ENCODE assay signal across 8 cellular contexts in the genomic region with DNA sequence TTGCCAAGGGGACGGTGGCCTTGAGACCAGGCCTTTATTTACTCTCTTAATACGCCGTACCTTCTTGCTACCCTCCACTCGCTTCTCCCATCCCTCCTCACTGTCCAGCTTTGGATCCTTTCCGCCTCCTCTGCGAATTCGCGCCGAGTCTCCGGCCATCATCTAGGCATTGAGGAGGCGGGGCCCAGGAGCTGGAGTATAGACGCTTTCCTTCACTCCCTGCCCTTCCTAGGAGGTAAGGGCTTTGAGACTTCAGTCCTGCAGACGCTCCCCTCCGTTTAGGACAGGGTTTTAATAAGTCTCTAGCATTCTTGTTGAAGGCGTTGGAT. TPM values are rescaled to one million over a fixed set of nuclear protein-coding genes. Genes with fewer than 3 reads are reported as not detected.
A peak's percentile ranks its signal among the peaks of the same experiment; 100 is the strongest.
DNase-seq lines count a peak whose midpoint lies in the region; ATAC-seq and TF ChIP-seq lines count a peak whose summit lies in the region.

No MANE protein-coding gene starts in this region.

- intact Hi-C loops in activated T-helper 2 cell treated with anti-CD3 and anti-CD28 coated beads, Interferon-gamma antibody, Interleukin-2, Interleukin-4, amounts not matched to agents 10 μg/mL and 5 μg/mL and 100 μg/mL, durations not matched to agents 14 hours and 24 hours and 36 hours (cut with micrococcal nuclease): loop anchor here (1.0 to 10.0 kb wide), 7 partner anchors 27 to 208 kb away; a partner anchor contains a TSS
- intact Hi-C loops in heart left ventricle (cut with DNase I): loop anchor here in 8 of 10 donors (1.0 to 10.0 kb wide), 11 partner anchors 50 to 211 kb away; a partner anchor contains a TSS
- intact Hi-C loops in prostate gland (cut with DNase I): loop anchor here (10.0 kb wide), 1 partner anchor 51 kb away; a partner anchor contains a TSS

- H3K36me3 ChIP-seq in Karpas-422 (ENCODE audit: insufficient read depth, low read length) (peaks cover 38% of the 10 kb centered on the region), heart left ventricle (peaks cover 0 to 42% (median 33%) of the 10 kb centered on the region in 9 donors), prostate gland (no peaks in the 10 kb centered on the region)

- no peak for TF ChIP-seq CTCF in heart left ventricle (IDR thresholded peaks at IDR 0.05)
- TF ChIP-seq CTCF in prostate gland (IDR thresholded peaks at IDR 0.05): no peak

- whole genome bisulfite sequencing in heart left ventricle, 4 donors: 0 to 1% (median 1%) methylated on average over 15 of the region's 15 CpGs
- WGBS in prostate gland: under 1% methylated on average over 15 of the region's 15 CpGs

- peaks cover 6% of the 10 kb centered on the region for H3K27me3 Mint-ChIP-seq in activated T-helper 2 cell treated with anti-CD3 and anti-CD28 coated beads, Interferon-gamma antibody, Interleukin-2, Interleukin-4, amounts not matched to agents 10 μg/mL and 5 μg/mL and 100 μg/mL, durations not matched to agents 14 hours and 24 hours and 36 hours (ENCODE audit: low read depth)

- H3K27me3 ChIP-seq in Karpas-422 (ENCODE audit: low read length) (no peaks in the 10 kb centered on the region), heart left ventricle (no peaks in the 10 kb centered on the region), prostate gland (replicated peaks; ENCODE audit: insufficient read depth) (no peaks in the 10 kb centered on the region)

- H3K4me1 ChIP-seq in Karpas-422 (ENCODE audit: low read length) (peaks cover 24% of the 10 kb centered on the region), heart left ventricle (peaks cover 0 to 29% (median 18%) of the 10 kb centered on the region in 12 donors), prostate gland (replicated peaks) (no peaks in the 10 kb centered on the region)

- H3K9me3 ChIP-seq in Karpas-422 (ENCODE audit: low read length) (no peaks in the 10 kb centered on the region), heart left ventricle (no peaks in the 10 kb centered on the region), prostate gland (no peaks in the 10 kb centered on the region)

- peak overlapping the region; percentile 12; the same call in 1 of the 2 replicates for H3K27ac ChIP-seq in Karpas-422 (ENCODE audit: low read length)
- H3K27ac ChIP-seq in heart left ventricle: peak overlapping the region; percentile 89 to 98 (median 91)
- peak overlapping the region; percentile 88 to 93 for H3K27ac ChIP-seq in prostate gland

- H3K27ac Mint-ChIP-seq in activated T-helper 2 cell treated with anti-CD3 and anti-CD28 coated beads, Interferon-gamma antibody, Interleukin-2, Interleukin-4, amounts not matched to agents 10 μg/mL and 5 μg/mL and 100 μg/mL, durations not matched to agents 14 hours and 24 hours and 36 hours: peak overlapping the region; percentile 98

- peak overlapping the region; percentile 89 for H3K4me2 ChIP-seq in Karpas-422 (ENCODE audit: low read depth, low read length, poor library complexity, severe bottlenecking)

- H4K20me1 ChIP-seq in Karpas-422 (ENCODE audit: insufficient read depth, low read depth, low read length): peaks cover 17% of the 10 kb centered on the region; the same call in 1 of the 2 replicates

- H3K4me1 Mint-ChIP-seq in activated T-helper 2 cell treated with anti-CD3 and anti-CD28 coated beads, Interferon-gamma antibody, Interleukin-2, Interleukin-4, amounts not matched to agents 10 μg/mL and 5 μg/mL and 100 μg/mL, durations not matched to agents 14 hours and 24 hours and 36 hours (ENCODE audit: low read depth): peaks cover 38% of the 10 kb centered on the region

- H2AFZ ChIP-seq in Karpas-422 (ENCODE audit: low read length): peak overlapping the region; percentile 25; the same call in 1 of the 2 replicates

- peak overlapping the region; percentile 99 for H3K4me3 Mint-ChIP-seq in activated T-helper 2 cell treated with anti-CD3 and anti-CD28 coated beads, Interferon-gamma antibody, Interleukin-2, Interleukin-4, amounts not matched to agents 10 μg/mL and 5 μg/mL and 100 μg/mL, durations not matched to agents 14 hours and 24 hours and 36 hours (ENCODE audit: low read depth)

- H3K9me2 ChIP-seq in Karpas-422 (replicated peaks; ENCODE audit: insufficient read depth, low read length): no peaks in the 10 kb centered on the region

- H3K9ac ChIP-seq in Karpas-422 (ENCODE audit: low read length): peak overlapping the region; percentile 82

- peaks cover 60% of the 10 kb centered on the region for H3K79me2 ChIP-seq in Karpas-422 (ENCODE audit: low read length)

- no peaks in the 10 kb centered on the region for H3K9me3 Mint-ChIP-seq in activated T-helper 2 cell treated with anti-CD3 and anti-CD28 coated beads, Interferon-gamma antibody, Interleukin-2, Interleukin-4, amounts not matched to agents 10 μg/mL and 5 μg/mL and 100 μg/mL, durations not matched to agents 14 hours and 24 hours and 36 hours

- TF ChIP-seq POLR2A in heart left ventricle (IDR thresholded peaks at IDR 0.05) (no peak), prostate gland (IDR thresholded peaks at IDR 0.05) (no peak)

- H3K36me3 Mint-ChIP-seq in activated T-helper 2 cell treated with anti-CD3 and anti-CD28 coated beads, Interferon-gamma antibody, Interleukin-2, Interleukin-4, amounts not matched to agents 10 μg/mL and 5 μg/mL and 100 μg/mL, durations not matched to agents 14 hours and 24 hours and 36 hours (ENCODE audit: low read depth): peaks cover 42% of the 10 kb centered on the region

- DNase-seq in Karpas-422: peak; percentile 70
- peak; percentile 14 for DNase-seq in activated T-helper 2 cell treated with anti-CD3 and anti-CD28 coated beads, Interferon-gamma antibody, Interleukin-2, Interleukin-4, amounts not matched to agents 10 μg/mL and 5 μg/mL and 100 μg/mL, durations not matched to agents 14 hours and 24 hours and 36 hours (ENCODE audit: low spot score)
- DNase-seq in heart left ventricle: peak in 1 of 5 donors; percentile 10
- DNase-seq in prostate gland (ENCODE audit: low spot score): peak; percentile 8
- no peak for DNase-seq in 8988T

- H3K4me3 ChIP-seq in GM08714 (ENCODE audit: low read length): peak overlapping the region; percentile 87
- peak overlapping the region; percentile 80 for H3K4me3 ChIP-seq in Karpas-422 (ENCODE audit: low read length)
- peak overlapping the region; percentile 54 to 96 (median 84) for H3K4me3 ChIP-seq in heart left ventricle
- H3K4me3 ChIP-seq in prostate gland: peak overlapping the region; percentile 58 to 72

- ATAC-seq in GM21528 (IDR thresholded peaks at IDR 0.05; ENCODE audit: low FRiP score, unreplicated experiment): peak; percentile 19
- ATAC-seq in heart left ventricle: peak; percentile 1 to 6 (median 5)
- ATAC-seq in HG02870 (IDR thresholded peaks at IDR 0.05; ENCODE audit: unreplicated experiment): no peak

RNA-seq across cellular contexts. Expression of a gene that starts 0.5 kb away (rescaled TPM):
- 56.5 and 76.4 TPM in 2 replicates for total RNA-seq in Karpas-422 (2014; rRNA removed; shearing (Covaris generic); ENCODE audit: low replicate concordance)
- total RNA-seq in activated T-helper 2 cell treated with anti-CD3 and anti-CD28 coated beads, Interferon-gamma antibody, Interleukin-2, Interleukin-4, amounts not matched to agents 10 μg/mL and 5 μg/mL and 100 μg/mL, durations not matched to agents 14 hours and 24 hours and 36 hours: 85.0 and 86.6 TPM in 2 replicates
- total RNA-seq in heart left ventricle (10 to 100 TPM; 13.0 to 33.8 (median 21.2) TPM), prostate gland (10 to 100 TPM; 21.0 to 24.4 TPM)
- polyA plus RNA-seq in heart left ventricle: 10 to 100 TPM in 1 of 2 donors, 1 to 10 TPM in 1; 4.6 to 18.8 TPM

RNA-seq across cellular contexts. Expression of a gene that starts 50.9 kb away (rescaled TPM):
- total RNA-seq in Karpas-422 (2014; rRNA removed; shearing (Covaris generic); ENCODE audit: low replicate concordance): 3.4 and 12.7 TPM in 2 replicates
- total RNA-seq in activated T-helper 2 cell treated with anti-CD3 and anti-CD28 coated beads, Interferon-gamma antibody, Interleukin-2, Interleukin-4, amounts not matched to agents 10 μg/mL and 5 μg/mL and 100 μg/mL, durations not matched to agents 14 hours and 24 hours and 36 hours: 14.8 and 14.9 TPM in 2 replicates
- total RNA-seq in heart left ventricle (10 to 100 TPM; 30.8 to 84.2 (median 51.1) TPM), prostate gland (10 to 100 TPM in 1 of 2 donors, 1 to 10 TPM in 1; 9.8 to 11.4 TPM)
- polyA plus RNA-seq in heart left ventricle: 10 to 100 TPM; 16.9 to 44.9 TPM

Comparison
In these comparisons a context has a peak if more than half of its experiments do, and no peak if none do; other contexts are left out.
1. H3K27ac ChIP-seq: peak in every context shown above with its lines; median percentile 91 in heart left ventricle; 90 in prostate gland; 12 in Karpas-422.